Comparison of ENCODE assay signal across 8 cellular contexts in the genomic region with DNA sequence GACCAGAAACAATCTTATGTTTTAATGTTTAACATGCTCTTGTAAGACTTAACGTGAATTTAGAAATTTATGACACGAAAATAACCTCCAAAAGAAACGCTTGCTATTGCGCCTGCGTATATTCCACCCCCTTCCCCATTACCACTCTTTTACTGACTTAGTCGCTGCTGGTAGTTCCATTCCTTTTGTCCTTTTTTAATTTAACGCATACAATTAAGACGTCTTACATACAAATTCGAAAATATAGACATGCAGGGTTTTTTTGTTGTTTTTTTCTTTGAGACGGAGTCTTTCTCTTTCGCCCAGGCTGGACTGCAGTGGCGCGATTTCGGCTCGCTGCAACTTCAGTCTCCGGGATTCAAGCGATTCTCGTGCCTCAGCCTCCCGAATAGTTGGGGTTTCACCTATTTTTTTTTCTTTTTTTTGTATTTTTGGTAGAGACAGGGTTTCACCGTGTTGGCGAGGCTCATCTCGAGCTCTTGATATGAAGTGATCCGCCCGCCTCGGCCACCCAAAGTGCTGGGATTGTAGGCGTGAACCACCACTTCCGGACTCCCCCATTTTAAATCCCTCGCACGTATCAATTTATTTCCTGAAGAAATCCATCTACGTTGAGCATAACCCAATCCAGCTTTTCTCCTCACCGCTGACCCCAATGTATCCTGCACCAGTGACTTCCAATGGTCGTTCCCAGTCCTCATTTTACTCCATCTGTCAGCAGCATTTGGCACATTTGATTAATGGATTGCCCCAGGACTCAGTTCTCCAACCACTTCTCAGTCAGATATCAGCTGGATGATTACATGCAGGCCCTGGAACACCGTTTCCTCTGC. TPM values are rescaled to one million over a fixed set of nuclear protein-coding genes. Genes with fewer than 3 reads are reported as not detected.
A peak's percentile ranks its signal among the peaks of the same experiment; 100 is the strongest.
DNase-seq lines count a peak whose midpoint lies in the region; ATAC-seq, FAIRE-seq and TF ChIP-seq lines count a peak whose summit lies in the region.

No MANE protein-coding gene starts in this region.

- H3K4me1 ChIP-seq in OCI-LY3 (ENCODE audit: low read length), result peaks cover 12% of the 10 kb centered on the region
- peaks cover 4% of the 10 kb centered on the region for H3K4me1 ChIP-seq in osteoblast (ENCODE audit: insufficient read depth, low read length)

- peak; percentile 39 for ATAC-seq in GM19372 (IDR thresholded peaks at IDR 0.05; ENCODE audit: low read depth, unreplicated experiment)
- peak; percentile 49 for ATAC-seq in HG03439 (IDR thresholded peaks at IDR 0.05; ENCODE audit: unreplicated experiment)

- H4K20me1 ChIP-seq in OCI-LY3 (ENCODE audit: insufficient read depth, low read length) (no peaks in the 10 kb centered on the region), osteoblast (ENCODE audit: insufficient read depth, low read length) (no peaks in the 10 kb centered on the region)

- no peak for FAIRE-seq in GM19239 (lab: Jason Lieb, UNC)

- DNase-seq in COLO668 (lab: John Stamatoyannopoulos, UW; ENCODE audit: unreplicated experiment) (peak; percentile 16), foreskin melanocyte (peak; percentile 43), osteoblast (ENCODE audit: insufficient read length, low spot score, missing footprints) (peak; percentile 89), GM19239 (ENCODE audit: insufficient read length, low spot score) (no peak)
- peak; percentile 61 for DNase-seq in activated naive CD4-positive, alpha-beta T cell treated with Interleukin-2 at 50 U/mL for 16 hours

- H3K9me3 ChIP-seq in OCI-LY3 (ENCODE audit: insufficient read depth, low read length) (no peaks in the 10 kb centered on the region), osteoblast (ENCODE audit: low read depth, low read length) (no peaks in the 10 kb centered on the region)

- H3K27me3 ChIP-seq in OCI-LY3 (ENCODE audit: low read depth, low read length) (no peaks in the 10 kb centered on the region), osteoblast (ENCODE audit: insufficient read depth, low read length) (no peaks in the 10 kb centered on the region)

- H3K79me2 ChIP-seq in OCI-LY3 (ENCODE audit: low read length) (peaks cover 21% of the 10 kb centered on the region), osteoblast (ENCODE audit: insufficient read depth, low read length) (peaks cover 33% of the 10 kb centered on the region)

- H2AFZ ChIP-seq in OCI-LY3 (ENCODE audit: low read depth, low read length), result peak overlapping the region; percentile 99
- H2AFZ ChIP-seq in osteoblast (ENCODE audit: low read length), result peak overlapping the region; percentile 93

- peak overlapping the region; percentile 77 for H3K4me2 ChIP-seq in OCI-LY3 (ENCODE audit: low read length)
- peak overlapping the region; percentile 78 for H3K4me2 ChIP-seq in osteoblast (ENCODE audit: insufficient read depth, low read length)

- H3K9ac ChIP-seq in OCI-LY3 (ENCODE audit: low read length), result peak overlapping the region; percentile 73

- H3K27ac ChIP-seq in OCI-LY3 (ENCODE audit: low read length) (peak overlapping the region; percentile 53), osteoblast (ENCODE audit: low read depth, low read length) (peak overlapping the region; percentile 94)

- peaks cover 3% of the 10 kb centered on the region for H3K36me3 ChIP-seq in OCI-LY3 (replicated peaks; ENCODE audit: low read depth, low read length)
- H3K36me3 ChIP-seq in osteoblast (ENCODE audit: insufficient read depth, low read length), result peaks cover 2% of the 10 kb centered on the region

- TF ChIP-seq CTCF in OCI-LY3 (IDR thresholded peaks at IDR 0.05; ENCODE audit: low read depth, low read length) (no peak), osteoblast (IDR thresholded peaks at IDR 0.05; ENCODE audit: extremely low read depth, low read depth, low read length) (no peak)

- H3K4me3 ChIP-seq in OCI-LY3 (ENCODE audit: low read length), result peak overlapping the region; percentile 91
- peak overlapping the region; percentile 98 for H3K4me3 ChIP-seq in osteoblast (ENCODE audit: insufficient read depth, low read length)

RNA-seq across cellular contexts. Expression of a gene that starts 0.7 kb away (rescaled TPM):
- 11.6 and 12.1 TPM in 2 replicates for total RNA-seq in osteoblast

RNA-seq across cellular contexts. Expression of a gene that starts 22.7 kb away (rescaled TPM):
- not detected in 2 replicates for total RNA-seq in osteoblast

RNA-seq across cellular contexts. Expression of a gene that starts 34.5 kb away (rescaled TPM):
- total RNA-seq in osteoblast, result 0.59 and 0.72 TPM in 2 replicates

RNA-seq across cellular contexts. Expression of a gene that starts 37.3 kb away (rescaled TPM):
- total RNA-seq in osteoblast, result under 0.01 TPM in 1 of 2 replicates, not detected in the other
